ENCODE assay signal across 1 cellular context in genomic region chr19:50269653-50270052, GRCh38.
TF ChIP-seq lines count a peak whose summit lies in the region.

No MANE protein-coding gene starts in this region.

TF ChIP-seq in K562, 482 proteins besides CTCF, POLR2A, EP300 and RAD21 (continued from another document and continues in another):
- TF ChIP-seq SMAD1 (IDR thresholded peaks at IDR 0.05; ENCODE audit: low read depth, low read length, partially characterized antibody) (peak; percentile 91), ZSCAN32 (CRISPR knock-in tag; IDR thresholded peaks at IDR 0.05) (no peak), ZNF174 (CRISPR knock-in tag; IDR thresholded peaks at IDR 0.05) (no peak), ATF7 (IDR thresholded peaks at IDR 0.05) (peak; percentile 70), ZNF41 (CRISPR knock-in tag; conservative IDR thresholded peaks at IDR 0.05) (no peak), HCFC1 (IDR thresholded peaks at IDR 0.05; ENCODE audit: low read depth, low read length) (no peak), KAT2B (IDR thresholded peaks at IDR 0.05; ENCODE audit: low read depth, low read length) (no peak), PHF20 (IDR thresholded peaks at IDR 0.05; ENCODE audit: partially characterized antibody) (no peak), SUPT5H (IDR thresholded peaks at IDR 0.05) (no peak), E4F1 (CRISPR knock-in tag; IDR thresholded peaks at IDR 0.05; ENCODE audit: borderline replicate concordance) (no peak), CREB5 (CRISPR knock-in tag; IDR thresholded peaks at IDR 0.05) (no peak), CSDE1 (IDR thresholded peaks at IDR 0.05) (no peak), NR1H2 (CRISPR knock-in tag; IDR thresholded peaks at IDR 0.05) (0 out of 2 replicates have a peak, but pooled peaks have one; percentile 48), SLC30A9 (CRISPR knock-in tag; IDR thresholded peaks at IDR 0.05) (no peak), HINFP (tag; conservative IDR thresholded peaks at IDR 0.05; ENCODE audit: low read depth) (no peak), PCBP2 (IDR thresholded peaks at IDR 0.05; ENCODE audit: low read depth, low read length, poor library complexity, severe bottlenecking) (no peak), DACH1 (IDR thresholded peaks at IDR 0.05; ENCODE audit: partially characterized antibody) (no peak), POLR2B (IDR thresholded peaks at IDR 0.05; ENCODE audit: low read depth, partially characterized antibody) (no peak), FOXJ3 (CRISPR knock-in tag; IDR thresholded peaks at IDR 0.05) (no peak), KHSRP (IDR thresholded peaks at IDR 0.05) (peak; percentile 80), MEF2A (IDR thresholded peaks at IDR 0.05; ENCODE audit: control insufficient read depth, low read depth, low read length) (0 out of 2 replicates have a peak, but pooled peaks have one; percentile 46), ZC3H8 (IDR thresholded peaks at IDR 0.05) (no peak), HOXB6 (CRISPR knock-in tag; IDR thresholded peaks at IDR 0.05; ENCODE audit: borderline replicate concordance) (no peak), SNRNP70 (optimal IDR thresholded peaks at IDR 0.05; ENCODE audit: low read depth, low read length) (no peak), ZNF766 (CRISPR knock-in tag; conservative IDR thresholded peaks at IDR 0.05) (peak; percentile 91), SFPQ (IDR thresholded peaks at IDR 0.05; ENCODE audit: low read depth, low read length) (no peak), NKRF (IDR thresholded peaks at IDR 0.05; ENCODE audit: borderline replicate concordance) (no peak), NFATC3 (IDR thresholded peaks at IDR 0.05) (no peak), ZNF384 (IDR thresholded peaks at IDR 0.05; ENCODE audit: low read depth, low read length) (0 out of 2 replicates have a peak, but pooled peaks have one; percentile 25), TAF7 (tag; IDR thresholded peaks at IDR 0.05) (no peak), TAL1 (IDR thresholded peaks at IDR 0.05) (peak; percentile 99), ZFP91 (CRISPR knock-in tag; IDR thresholded peaks at IDR 0.05) (no peak), ZNF551 (CRISPR knock-in tag; IDR thresholded peaks at IDR 0.05) (no peak), MEF2D (tag; conservative IDR thresholded peaks at IDR 0.05; ENCODE audit: low read depth) (peak; percentile 63; the same call in 1 of the 2 replicates), PRDM10 (IDR thresholded peaks at IDR 0.05; ENCODE audit: partially characterized antibody) (no peak), RAD51 (IDR thresholded peaks at IDR 0.05; ENCODE audit: borderline replicate concordance, low read depth) (no peak), KAT7 (CRISPR knock-in tag; IDR thresholded peaks at IDR 0.05; ENCODE audit: borderline replicate concordance) (0 out of 2 replicates have a peak, but pooled peaks have one; percentile 43), PHF8 (IDR thresholded peaks at IDR 0.05; ENCODE audit: borderline replicate concordance, low read length) (no peak), SPI1 (IDR thresholded peaks at IDR 0.05; ENCODE audit: borderline replicate concordance, low read depth, low read length) (no peak), ZBTB26 (CRISPR knock-in tag; IDR thresholded peaks at IDR 0.05) (no peak), ZNF436 (CRISPR knock-in tag; IDR thresholded peaks at IDR 0.05) (0 out of 2 replicates have a peak, but pooled peaks have one; percentile 25), MTA1 (IDR thresholded peaks at IDR 0.05; ENCODE audit: borderline replicate concordance) (peak; percentile 71; the same call in 1 of the 2 replicates), ZNF184 (CRISPR knock-in tag; IDR thresholded peaks at IDR 0.05) (no peak), CHD4 (IDR thresholded peaks at IDR 0.05; ENCODE audit: insufficient read depth, insufficient replicate concordance, low read depth, low read length, poor library complexity, severe bottlenecking) (no peak), ZNF583 (CRISPR knock-in tag; IDR thresholded peaks at IDR 0.05) (peak; percentile 92), EWSR1 (IDR thresholded peaks at IDR 0.05; ENCODE audit: borderline replicate concordance, low read depth, partially characterized antibody) (no peak), ZNF561 (CRISPR knock-in tag; conservative IDR thresholded peaks at IDR 0.05) (no peak), SETDB1 (IDR thresholded peaks at IDR 0.05; ENCODE audit: low read length) (no peak), ZNF133 (CRISPR knock-in tag; IDR thresholded peaks at IDR 0.05) (no peak), ATF1 (CRISPR knock-in tag; IDR thresholded peaks at IDR 0.05) (no peak), ATF1 (tag; IDR thresholded peaks at IDR 0.05) (peak; percentile 44; the same call in 1 of the 2 replicates), MAZ (CRISPR knock-in tag; conservative IDR thresholded peaks at IDR 0.05 in 1 of 2, IDR thresholded peaks at IDR 0.05 in 1 of 2) (peak in 1 of 2 experiments; percentile 69; a peak in 2 of 4 replicates), TEAD2 (tag; IDR thresholded peaks at IDR 0.05) (0 out of 2 replicates have a peak, but pooled peaks have one; percentile 34), PTRF (tag; IDR thresholded peaks at IDR 0.05) (no peak), ESRRB (CRISPR knock-in tag; IDR thresholded peaks at IDR 0.05; ENCODE audit: borderline replicate concordance) (no peak), DDX20 (tag; IDR thresholded peaks at IDR 0.05; ENCODE audit: low read depth) (no peak), ZBTB1 (CRISPR knock-in tag; IDR thresholded peaks at IDR 0.05; ENCODE audit: borderline replicate concordance, low read depth) (no peak), CBX5 (IDR thresholded peaks at IDR 0.05; ENCODE audit: borderline replicate concordance, low read depth) (no peak)
